14 cellular contexts compared by ENCODE assay signal in the genomic region with DNA sequence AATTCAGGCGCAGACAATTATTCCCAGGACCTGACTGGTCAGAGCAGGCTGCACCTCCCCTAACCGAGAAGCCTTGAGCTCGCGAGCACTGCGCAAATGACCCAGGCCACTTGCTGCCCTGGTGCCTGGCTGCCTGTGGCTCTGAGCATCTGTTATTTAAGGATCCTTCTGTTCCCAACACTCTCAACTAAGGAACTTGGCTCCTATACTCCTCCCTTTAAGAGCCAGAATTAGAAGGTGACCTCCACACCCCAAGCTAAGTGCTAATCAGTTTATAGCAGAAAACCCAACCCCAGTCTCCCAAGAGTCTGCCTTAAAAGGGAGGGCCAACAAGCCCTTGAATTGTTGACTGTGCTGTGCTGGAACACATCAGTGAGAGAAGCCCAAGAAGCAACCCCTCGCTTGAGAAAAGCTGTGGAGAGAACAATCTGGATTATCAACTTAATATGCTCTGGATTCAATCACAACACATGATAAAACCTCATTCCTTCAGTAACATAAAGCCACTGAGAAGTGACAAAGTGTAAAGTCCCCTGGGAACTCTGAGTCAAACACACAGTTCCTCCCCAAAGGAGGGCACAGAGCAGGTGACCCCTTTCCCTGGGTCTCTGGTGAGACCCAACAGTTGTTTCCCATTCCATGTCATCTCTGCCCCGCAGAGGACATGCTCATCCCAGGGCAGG. TPM values are rescaled to one million over a fixed set of nuclear protein-coding genes. Genes with fewer than 3 reads are reported as not detected.
DNase-seq lines count a peak whose midpoint lies in the region; ATAC-seq and TF ChIP-seq lines count a peak whose summit lies in the region.
"Had no signal": no experiment of that assay in that cellular context is flagged by ENCODE, and none has a peak within 500 bp of the region (broad histone marks: within the 10 kb centered on the region; RNA-seq: fewer than 3 reads in every experiment).

No MANE protein-coding gene starts in this region.

- CTCF ChIA-PET in activated naive CD4-positive, alpha-beta T cell treated with anti-CD3 and anti-CD28 coated beads for 36 hours (lab: Charles Lee) = interaction anchor here (1.4 kb wide), 1 partner anchor 153 kb away, joined by 3 read pairs; no protein-coding TSS in a partner anchor

- intact Hi-C loops in activated naive CD4-positive, alpha-beta T cell treated with anti-CD3 and anti-CD28 coated beads for 36 hours (cut with micrococcal nuclease) = no loop called here
- intact Hi-C loops in upper lobe of right lung (cut with DNase I) = no loop called here

- H3K27ac Mint-ChIP-seq in activated naive CD4-positive, alpha-beta T cell treated with anti-CD3 and anti-CD28 coated beads, Interleukin-2, amount 50 U/mL, for 24 hours = peak overlapping the region; percentile 10
- no peak overlapping the region for H3K27ac Mint-ChIP-seq in activated naive CD4-positive, alpha-beta T cell treated with anti-CD3 and anti-CD28 coated beads for 36 hours
- peak overlapping the region; percentile 65 to 87 for H3K27ac Mint-ChIP-seq in effector memory CD8-positive, alpha-beta T cell
- peak overlapping the region; percentile 98 for H3K27ac Mint-ChIP-seq in nephron progenitor cell

- no peak for TF ChIP-seq CTCF in nephron progenitor cell (IDR thresholded peaks at IDR 0.05)
- TF ChIP-seq CTCF in upper lobe of right lung (IDR thresholded peaks at IDR 0.05) = no peak

- H3K27me3 Mint-ChIP-seq in activated naive CD4-positive, alpha-beta T cell treated with anti-CD3 and anti-CD28 coated beads, Interleukin-2, amount 50 U/mL, for 24 hours = no peaks in the 10 kb centered on the region
- no peaks in the 10 kb centered on the region for H3K27me3 Mint-ChIP-seq in activated naive CD4-positive, alpha-beta T cell treated with anti-CD3 and anti-CD28 coated beads for 36 hours (ENCODE audit: low read depth)
- no peaks in the 10 kb centered on the region for H3K27me3 Mint-ChIP-seq in effector memory CD8-positive, alpha-beta T cell
- no peaks in the 10 kb centered on the region for H3K27me3 Mint-ChIP-seq in nephron progenitor cell (ENCODE audit: low read depth, poor library complexity)

- no peaks in the 10 kb centered on the region for H3K9me3 ChIP-seq in upper lobe of right lung
- H3K9me3 ChIP-seq: body of pancreas had no signal

- peaks cover 23% of the 10 kb centered on the region for H3K4me1 ChIP-seq in upper lobe of right lung

- no peak overlapping the region for H3K27ac ChIP-seq in upper lobe of right lung
- H3K27ac ChIP-seq: body of pancreas had no signal

- no peak overlapping the region for H3K4me3 Mint-ChIP-seq in activated naive CD4-positive, alpha-beta T cell treated with anti-CD3 and anti-CD28 coated beads, Interleukin-2, amount 50 U/mL, for 24 hours
- H3K4me3 Mint-ChIP-seq in activated naive CD4-positive, alpha-beta T cell treated with anti-CD3 and anti-CD28 coated beads for 36 hours = no peak overlapping the region
- H3K4me3 Mint-ChIP-seq in effector memory CD8-positive, alpha-beta T cell = peak overlapping the region in 1 of 2 donors; percentile 49
- no peak overlapping the region for H3K4me3 Mint-ChIP-seq in nephron progenitor cell

- H3K4me3 ChIP-seq in upper lobe of right lung = no peak overlapping the region
- H3K4me3 ChIP-seq: body of pancreas, lung had no signal

- no peaks in the 10 kb centered on the region for H3K9me3 Mint-ChIP-seq in activated naive CD4-positive, alpha-beta T cell treated with anti-CD3 and anti-CD28 coated beads, Interleukin-2, amount 50 U/mL, for 24 hours
- no peaks in the 10 kb centered on the region for H3K9me3 Mint-ChIP-seq in activated naive CD4-positive, alpha-beta T cell treated with anti-CD3 and anti-CD28 coated beads for 36 hours
- no peaks in the 10 kb centered on the region for H3K9me3 Mint-ChIP-seq in effector memory CD8-positive, alpha-beta T cell
- no peaks in the 10 kb centered on the region for H3K9me3 Mint-ChIP-seq in nephron progenitor cell

- peaks cover 4% of the 10 kb centered on the region for H3K36me3 Mint-ChIP-seq in activated naive CD4-positive, alpha-beta T cell treated with anti-CD3 and anti-CD28 coated beads, Interleukin-2, amount 50 U/mL, for 24 hours
- H3K36me3 Mint-ChIP-seq in activated naive CD4-positive, alpha-beta T cell treated with anti-CD3 and anti-CD28 coated beads for 36 hours (ENCODE audit: low read depth) = peaks cover 3% of the 10 kb centered on the region
- H3K36me3 Mint-ChIP-seq in effector memory CD8-positive, alpha-beta T cell (ENCODE audit: insufficient read depth) = peaks cover 50% of the 10 kb centered on the region
- peaks cover 59% of the 10 kb centered on the region for H3K36me3 Mint-ChIP-seq in nephron progenitor cell (ENCODE audit: low read depth)

- no peak for ATAC-seq in effector memory CD8-positive, alpha-beta T cell (replicated peaks)
- ATAC-seq in upper lobe of right lung (peak; percentile 64), HG03378 (IDR thresholded peaks at IDR 0.05; ENCODE audit: unreplicated experiment) (no peak), GM18502 (IDR thresholded peaks at IDR 0.05; ENCODE audit: poor library complexity, unreplicated experiment) (no peak)
- ATAC-seq: body of pancreas had no signal

- no peak for DNase-seq in activated naive CD4-positive, alpha-beta T cell treated with anti-CD3 and anti-CD28 coated beads for 36 hours
- DNase-seq in effector memory CD8-positive, alpha-beta T cell = no peak
- DNase-seq in nephron progenitor cell = no peak
- no peak for DNase-seq in upper lobe of right lung
- DNase-seq in NCI-H1436 (lab: John Stamatoyannopoulos, UW) = no peak
- DNase-seq: activated CD4-positive, alpha-beta T cell treated with anti-CD3 and anti-CD28 coated beads, Interleukin-2, amount 50 U/mL, for 4 hours; body of pancreas; GOT3; NCI-H526; stimulated activated CD4-positive, alpha-beta T cell treated with anti-CD3 and anti-CD28 coated beads, Interleukin-12 subunit alpha, Interleukin-12 subunit beta, amount 100 ng/mL, for 4 hours had no signal

- peaks cover 52% of the 10 kb centered on the region for H3K4me1 Mint-ChIP-seq in activated naive CD4-positive, alpha-beta T cell treated with anti-CD3 and anti-CD28 coated beads, Interleukin-2, amount 50 U/mL, for 24 hours
- H3K4me1 Mint-ChIP-seq in activated naive CD4-positive, alpha-beta T cell treated with anti-CD3 and anti-CD28 coated beads for 36 hours (ENCODE audit: low read depth) = peaks cover 38% of the 10 kb centered on the region
- H3K4me1 Mint-ChIP-seq in effector memory CD8-positive, alpha-beta T cell (ENCODE audit: low read depth in 2 of 2) = peaks cover 26 to 27% of the 10 kb centered on the region in 2 donors
- H3K4me1 Mint-ChIP-seq in nephron progenitor cell = peaks cover 31% of the 10 kb centered on the region

- peaks cover 64% of the 10 kb centered on the region for H3K36me3 ChIP-seq in upper lobe of right lung

- H3K27me3 ChIP-seq in upper lobe of right lung = no peaks in the 10 kb centered on the region
- H3K27me3 ChIP-seq: body of pancreas had no signal

RNA-seq across cellular contexts. Expression of gene AKAP8L, which starts 14.6 kb away (rescaled TPM):
- 100 to 1,000 TPM; 127 to 140 TPM for total RNA-seq in activated naive CD4-positive, alpha-beta T cell treated with anti-CD3 and anti-CD28 coated beads for 36 hours
- 95.5 TPM for total RNA-seq in upper lobe of right lung

RNA-seq across cellular contexts. Expression of gene AKAP8, which starts 24.7 kb away (rescaled TPM):
- 10 to 100 TPM; 27.1 to 30.3 TPM for total RNA-seq in activated naive CD4-positive, alpha-beta T cell treated with anti-CD3 and anti-CD28 coated beads for 36 hours
- total RNA-seq in upper lobe of right lung = 31.0 TPM

RNA-seq across cellular contexts. Expression of gene WIZ, which starts 45.5 kb away (rescaled TPM):
- 10 to 100 TPM; 16.5 to 16.7 TPM for total RNA-seq in activated naive CD4-positive, alpha-beta T cell treated with anti-CD3 and anti-CD28 coated beads for 36 hours
- total RNA-seq in upper lobe of right lung = 30.9 TPM
